ENCODE assay signal across 8 cellular contexts in genomic region chr12:121295123-121295745, GRCh38. TPM values are rescaled to one million over a fixed set of nuclear protein-coding genes. Genes with fewer than 3 reads are reported as not detected.
DNase-seq lines count a peak whose midpoint lies in the region; ATAC-seq and TF ChIP-seq lines count a peak whose summit lies in the region.

No MANE protein-coding gene starts in this region.

- no peaks in the 10 kb centered on the region for H3K27me3 Mint-ChIP-seq in effector memory CD8-positive, alpha-beta T cell

- TF ChIP-seq EP300 in neural cell (conservative IDR thresholded peaks at IDR 0.05; ENCODE audit: poor library complexity, severe bottlenecking): no peak

- H2AFZ ChIP-seq in neural cell (ENCODE audit: low read depth, low read length): no peak overlapping the region

- H3K36me3 Mint-ChIP-seq in effector memory CD8-positive, alpha-beta T cell (ENCODE audit: insufficient read depth): peaks cover 19% of the 10 kb centered on the region

- no peaks in the 10 kb centered on the region for H3K36me3 ChIP-seq in neural cell (ENCODE audit: insufficient read depth, low read length)

- H3K9ac ChIP-seq in neural cell (ENCODE audit: low read length): peak overlapping the region; percentile 77

- H3K4me1 Mint-ChIP-seq in effector memory CD8-positive, alpha-beta T cell (ENCODE audit: low read depth in 2 of 2): peaks cover 9 to 18% of the 10 kb centered on the region in 2 donors

- POLR2A ChIA-PET in RWPE1 (lab: Yijun Ruan, JAX; ENCODE audit: low non-redundant PET): no interaction called here

- H3K4me3 ChIP-seq in neural cell (ENCODE audit: low read length): peak overlapping the region; percentile 96

- H3F3A ChIP-seq in neural cell (ENCODE audit: insufficient read depth, low read length, poor library complexity, severe bottlenecking): no peaks in the 10 kb centered on the region

- H3K9me2 ChIP-seq in neural cell (ENCODE audit: insufficient read depth, low read length): no peaks in the 10 kb centered on the region

- DNase-seq in NCI-H1694 (lab: John Stamatoyannopoulos, UW) (peak; percentile 15), NCI-H1694 treated with DMSO at 0.1 percent for 48 hours (lab: John Stamatoyannopoulos, UW) (no peak), RWPE1 (ENCODE audit: low spot score) (no peak), glomerular visceral epithelial cell (ENCODE audit: extremely low spot score) (no peak)
- no peak for DNase-seq in effector memory CD8-positive, alpha-beta T cell

- H3K9me3 Mint-ChIP-seq in effector memory CD8-positive, alpha-beta T cell: no peaks in the 10 kb centered on the region

- no peak for ATAC-seq in effector memory CD8-positive, alpha-beta T cell (replicated peaks)
- no peak for ATAC-seq in GM21528 (IDR thresholded peaks at IDR 0.05; ENCODE audit: low FRiP score, unreplicated experiment)
- ATAC-seq in GM18511 (IDR thresholded peaks at IDR 0.05; ENCODE audit: unreplicated experiment): no peak

- H3K27ac Mint-ChIP-seq in effector memory CD8-positive, alpha-beta T cell: peak overlapping the region; percentile 73 to 80

- H3K4me3 Mint-ChIP-seq in effector memory CD8-positive, alpha-beta T cell: peak overlapping the region; percentile 86 to 90

- H4K20me1 ChIP-seq in neural cell (ENCODE audit: insufficient read depth): no peaks in the 10 kb centered on the region

- peak overlapping the region; percentile 79 for H3K27ac ChIP-seq in RWPE1
- H3K27ac ChIP-seq in neural cell (ENCODE audit: low read length): peak overlapping the region; percentile 17

- peak overlapping the region; percentile 94 for H3K4me2 ChIP-seq in neural cell (ENCODE audit: low read length)

- TF ChIP-seq CTCF in RWPE1 (conservative IDR thresholded peaks at IDR 0.05; ENCODE audit: low read depth) (no peak), neural cell (IDR thresholded peaks at IDR 0.05; ENCODE audit: poor library complexity, severe bottlenecking) (no peak)

- TF ChIP-seq RAD21 in neural cell (conservative IDR thresholded peaks at IDR 0.05): no peak

- CTCF ChIA-PET in RWPE1 (lab: Yijun Ruan, JAX): interaction anchor here (0.5 to 1.0 kb wide), 5 partner anchors 10 to 245 kb away, joined by 3 to 5 read pairs (median 3); no protein-coding TSS in a partner anchor

- H3K79me2 ChIP-seq in neural cell (replicated peaks; ENCODE audit: insufficient read depth, low read length): peaks cover 10% of the 10 kb centered on the region

- H3K9me3 ChIP-seq in neural cell (ENCODE audit: low read length): no peaks in the 10 kb centered on the region

- H3K27me3 ChIP-seq in neural cell (ENCODE audit: insufficient read depth, low read depth, low read length): no peaks in the 10 kb centered on the region

TF ChIP-seq in neural cell, 6 proteins besides CTCF, POLR2A, EP300 and RAD21:
- TF ChIP-seq EZH2 (IDR thresholded peaks at IDR 0.05; ENCODE audit: borderline replicate concordance, insufficient read depth, low read length, poor library complexity, severe bottlenecking) (no peak), SMC3 (conservative IDR thresholded peaks at IDR 0.05; ENCODE audit: poor library complexity) (no peak), TAF1 (IDR thresholded peaks at IDR 0.05; ENCODE audit: low read depth) (no peak), POLR2AphosphoS5 (IDR thresholded peaks at IDR 0.05) (no peak), MXI1 (conservative IDR thresholded peaks at IDR 0.05; ENCODE audit: poor library complexity, severe bottlenecking) (no peak), REST (IDR thresholded peaks at IDR 0.05; ENCODE audit: borderline replicate concordance) (no peak)
TF ChIP-seq in neural cell: peak in this region for 0.

RNA-seq across cellular contexts. Expression of gene CAMKK2, which starts 1.3 kb away (rescaled TPM):
- 29.2 and 38.0 TPM in 2 replicates for polyA plus RNA-seq in neural cell
- 28.5 and 32.4 TPM in 2 replicates for polyA minus RNA-seq in neural cell

RNA-seq across cellular contexts. Expression of gene ANAPC5, which starts 57.0 kb away (rescaled TPM):
- 199 and 272 TPM in 2 replicates for polyA plus RNA-seq in neural cell
- polyA minus RNA-seq in neural cell: 158 and 178 TPM in 2 replicates
